ENCODE assay signal across 1 cellular context in genomic region chr22:20267441-20268288, GRCh38.
TF ChIP-seq lines count a peak whose summit lies in the region.

No MANE protein-coding gene starts in this region.

TF ChIP-seq in HepG2, 621 proteins besides CTCF, POLR2A, EP300 and RAD21:
- TF ChIP-seq ZNF431 (CRISPR knock-in tag; IDR thresholded peaks at IDR 0.05; ENCODE audit: borderline replicate concordance, low read depth) (no peak), ZNF33A (CRISPR knock-in tag; IDR thresholded peaks at IDR 0.05; ENCODE audit: borderline replicate concordance) (no peak), ZNF652 (CRISPR knock-in tag; IDR thresholded peaks at IDR 0.05; ENCODE audit: borderline replicate concordance, low read depth) (peak; percentile 72), TGIF2 (CRISPR knock-in tag; IDR thresholded peaks at IDR 0.05) (no peak)
- TF ChIP-seq, protein P1, sequence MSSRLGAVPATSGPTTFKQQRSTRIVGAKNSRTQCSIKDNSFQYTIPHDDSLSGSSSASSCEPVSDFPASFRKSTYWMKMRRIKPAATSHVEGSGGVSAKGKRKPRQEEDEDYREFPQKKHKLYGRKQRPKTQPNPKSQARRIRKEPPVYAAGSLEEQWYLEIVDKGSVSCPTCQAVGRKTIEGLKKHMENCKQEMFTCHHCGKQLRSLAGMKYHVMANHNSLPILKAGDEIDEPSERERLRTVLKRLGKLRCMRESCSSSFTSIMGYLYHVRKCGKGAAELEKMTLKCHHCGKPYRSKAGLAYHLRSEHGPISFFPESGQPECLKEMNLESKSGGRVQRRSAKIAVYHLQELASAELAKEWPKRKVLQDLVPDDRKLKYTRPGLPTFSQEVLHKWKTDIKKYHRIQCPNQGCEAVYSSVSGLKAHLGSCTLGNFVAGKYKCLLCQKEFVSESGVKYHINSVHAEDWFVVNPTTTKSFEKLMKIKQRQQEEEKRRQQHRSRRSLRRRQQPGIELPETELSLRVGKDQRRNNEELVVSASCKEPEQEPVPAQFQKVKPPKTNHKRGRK (CRISPR knock-in tag; IDR thresholded peaks at IDR 0.05) = no peak
